Comparison of ENCODE assay signal across 10 cellular contexts in the genomic region with DNA sequence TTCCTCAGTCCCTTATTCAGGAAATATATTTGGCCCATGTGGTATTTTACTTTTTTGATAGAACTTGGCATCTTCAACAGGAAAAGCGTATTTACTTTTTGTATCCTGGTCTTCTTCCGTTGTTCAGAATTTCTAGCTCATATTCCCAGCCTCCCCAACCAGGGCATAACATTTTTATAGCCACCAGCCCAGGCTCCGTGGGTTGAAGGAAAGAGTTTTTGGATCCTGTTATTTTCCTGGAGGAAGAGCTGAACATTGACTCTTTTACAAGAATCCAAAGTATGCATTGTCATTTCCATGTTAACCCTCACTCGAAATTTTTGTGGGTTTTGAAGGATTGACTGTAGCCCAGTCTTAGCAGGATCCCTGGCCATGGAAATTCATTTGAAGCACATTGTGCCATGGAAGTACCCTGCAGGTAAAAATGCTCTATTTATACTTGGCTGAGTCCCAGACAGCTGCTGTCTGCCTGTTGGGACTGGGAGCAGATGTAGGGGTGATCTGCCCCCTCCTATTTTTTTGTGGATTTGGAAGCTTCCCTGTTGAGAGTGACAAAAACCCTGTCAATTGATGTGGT.
DNase-seq lines count a peak whose midpoint lies in the region; TF ChIP-seq lines count a peak whose summit lies in the region.
"Had no signal": no experiment of that assay in that cellular context is flagged by ENCODE, and none has a peak within 500 bp of the region (broad histone marks: within the 10 kb centered on the region; RNA-seq: fewer than 3 reads in every experiment).

No MANE protein-coding gene starts in this region.

- TF ChIP-seq POLR2A in spleen (IDR thresholded peaks at IDR 0.05) = no peak

- no TSS peak for BruUV-seq in mammary epithelial cell (replicated peaks; lab: Mats Ljungman, UMichigan)

- intact Hi-C loops in mammary epithelial cell (cut with micrococcal nuclease) = loop anchor here (5.0 kb wide), 1 partner anchor 62 kb away; no protein-coding TSS in a partner anchor
- intact Hi-C loops in spleen (cut with DNase I; ENCODE audit: low total_unique reads) = no loop called here

- no peak overlapping the region for H2BK12ac ChIP-seq in mesenchymal stem cell (ENCODE audit: low read length in 2 of 2)

- H3K14ac ChIP-seq in mesenchymal stem cell (ENCODE audit: low read length in 2 of 2) = no peak overlapping the region

- peak overlapping the region; percentile 59 for H3K4me2 ChIP-seq in mammary epithelial cell (ENCODE audit: insufficient read depth, low read depth, low read length)
- H3K4me2 ChIP-seq in mesenchymal stem cell (ENCODE audit: low read length, poor library complexity, severe bottlenecking) = peak overlapping the region; percentile 52

- H3K4me3 ChIP-seq in mammary epithelial cell (replicated peaks in 1 of 3; ENCODE audit: insufficient read depth in 1 of 3, low read depth in 2 of 3, low read length in 3 of 3) = no peak overlapping the region
- no peak overlapping the region for H3K4me3 ChIP-seq in mesenchymal stem cell (ENCODE audit: insufficient read depth in 1 of 2, low read depth in 1 of 2, low read length in 2 of 2)
- no peak overlapping the region for H3K4me3 ChIP-seq in spleen

- H2AFZ ChIP-seq in mammary epithelial cell (ENCODE audit: low read depth, low read length) (no peak overlapping the region), mesenchymal stem cell (ENCODE audit: low read depth, low read length) (no peak overlapping the region)

- H3K9ac ChIP-seq in mammary epithelial cell (ENCODE audit: insufficient read depth, low read length) = no peak overlapping the region
- H3K9ac ChIP-seq in mesenchymal stem cell (ENCODE audit: low read length) = peak overlapping the region; percentile 5

- H4K20me1 ChIP-seq in mammary epithelial cell (ENCODE audit: insufficient read depth, low read length) = no peaks in the 10 kb centered on the region

- peak overlapping the region in 1 of 2 experiments; percentile 33 for H3K18ac ChIP-seq in mesenchymal stem cell (ENCODE audit: low read depth in 1 of 2, low read length in 2 of 2)

- no peak for TF ChIP-seq CTCF in mammary epithelial cell (conservative IDR thresholded peaks at IDR 0.05 in 1 of 2, IDR thresholded peaks at IDR 0.05 in 1 of 2; ENCODE audit: extremely low read depth in 1 of 2, insufficient read depth in 1 of 2, low read depth in 1 of 2, low read length in 2 of 2)
- TF ChIP-seq CTCF in spleen (IDR thresholded peaks at IDR 0.05 in 8 of 11, conservative IDR thresholded peaks at IDR 0.05 in 3 of 11) = no peak

- H3K4me1 ChIP-seq in mammary epithelial cell (ENCODE audit: insufficient read depth, low read length) (peaks cover 61% of the 10 kb centered on the region), mesenchymal stem cell (ENCODE audit: control insufficient read depth, insufficient read depth, low read depth, low read length) (peaks cover 18% of the 10 kb centered on the region), spleen (peaks cover 14 to 92% (median 65%) of the 10 kb centered on the region in 6 donors)

- H3K4ac ChIP-seq in mesenchymal stem cell (ENCODE audit: low read depth in 1 of 2, low read length in 2 of 2) = peak overlapping the region in 1 of 2 experiments; percentile 76

- CTCF ChIA-PET in mammary epithelial cell (lab: Charles Lee; ENCODE audit: low non-redundant PET) = interaction anchor here (0.5 to 0.6 kb wide), 3 partner anchors 39 to 1399 kb away, joined by 3 to 6 read pairs (median 3); no protein-coding TSS in a partner anchor

- no peak overlapping the region for H2BK5ac ChIP-seq in mesenchymal stem cell (ENCODE audit: low read depth, low read length, poor library complexity, severe bottlenecking)

- peaks cover 8% of the 10 kb centered on the region for H3K79me1 ChIP-seq in mesenchymal stem cell (replicated peaks; ENCODE audit: low read length, poor library complexity, severe bottlenecking)

- WGBS in mammary epithelial cell (ENCODE audit: low coverage, missing lambda C conversion rate) = 23% methylated on average over 4 of the region's 4 CpGs
- WGBS in mesenchymal stem cell = 10% methylated on average over 1 of the region's 4 CpGs
- 29 to 38% (median 31%) methylated on average over 4 of the region's 4 CpGs for WGBS in spleen, 5 donors

- H4K91ac ChIP-seq in mesenchymal stem cell (ENCODE audit: low read length) = no peak overlapping the region

- DNase-seq in DMS79 (lab: John Stamatoyannopoulos, UW) (peak; percentile 12), NCI-H1417 treated with DMSO at 0.1 percent for 48 hours (lab: John Stamatoyannopoulos, UW) (peak; percentile 59), mammary epithelial cell (peak; percentile 71), mesenchymal stem cell (peak; percentile 65), spleen (no peak), pons (ENCODE audit: low spot score) (no peak), hippocampal formation (lab: John Stamatoyannopoulos, UW) (no peak), NCI-H1694 treated with DMSO at 0.1 percent for 48 hours (lab: John Stamatoyannopoulos, UW) (no peak)
- DNase-seq: activated naive CD4-positive, alpha-beta T cell treated with Interleukin-2 at 50 U/mL for 16 hours; stimulated activated CD4-positive, alpha-beta T cell treated with anti-CD3 and anti-CD28 coated beads, Interleukin-2, amount 100 ng/mL, for 48 hours had no signal

- H2BK15ac ChIP-seq in mesenchymal stem cell (ENCODE audit: low read depth, poor library complexity, severe bottlenecking) = no peak overlapping the region

- peak overlapping the region; percentile 73 for H2BK120ac ChIP-seq in mesenchymal stem cell (ENCODE audit: low read depth, low read length)

- H3K27ac ChIP-seq in mammary epithelial cell (ENCODE audit: insufficient read depth, low read depth, low read length) (peak overlapping the region; percentile 45), mesenchymal stem cell (ENCODE audit: low read length, poor library complexity, severe bottlenecking) (peak overlapping the region; percentile 92), spleen (peak overlapping the region in 3 of 8 donors; percentile 11 to 17 (median 14))

- H3K36me3 ChIP-seq in mammary epithelial cell (ENCODE audit: insufficient read depth, low read length) (no peaks in the 10 kb centered on the region), mesenchymal stem cell (ENCODE audit: control insufficient read depth in 1 of 2, insufficient read depth in 2 of 2, low read depth in 1 of 2, low read length in 2 of 2) (no peaks in the 10 kb centered on the region), spleen (no peaks in the 10 kb centered on the region)

- H3K9me3 ChIP-seq in mammary epithelial cell (replicated peaks; ENCODE audit: insufficient read depth, low read length) (no peaks in the 10 kb centered on the region), mesenchymal stem cell (ENCODE audit: control insufficient read depth, low read length) (no peaks in the 10 kb centered on the region), spleen (no peaks in the 10 kb centered on the region)

- dilution Hi-C loops in mammary epithelial cell (cut with HindIII; ENCODE audit: low sequenced_read_pairs) = no loop called here

- no peak overlapping the region for H4K8ac ChIP-seq in mesenchymal stem cell (ENCODE audit: low read length)

- H3K27me3 ChIP-seq in mammary epithelial cell (ENCODE audit: insufficient read depth, low read length) (no peaks in the 10 kb centered on the region), mesenchymal stem cell (ENCODE audit: control insufficient read depth in 1 of 2, insufficient read depth in 1 of 2, low read length in 2 of 2) (no peaks in the 10 kb centered on the region), spleen (replicated peaks in 1 of 7) (no peaks in the 10 kb centered on the region)

- in situ Hi-C loops in mammary epithelial cell (cut with MboI; ENCODE audit: low sequenced_read_pairs in 2 of 2) = loop anchor here in 1 of 2 donors (25.0 kb wide), 1 partner anchor 167 kb away; no protein-coding TSS in a partner anchor

- H3K23ac ChIP-seq in mesenchymal stem cell (ENCODE audit: low read length in 2 of 2) = no peak overlapping the region

- H3K79me2 ChIP-seq in mammary epithelial cell (ENCODE audit: insufficient read depth, low read length) = peaks cover 97% of the 10 kb centered on the region

- H2AK5ac ChIP-seq in mesenchymal stem cell (ENCODE audit: low read length, severe bottlenecking) = peak overlapping the region; percentile 92

Comparison
In these comparisons a context has a peak if more than half of its experiments do, and no peak if none do; other contexts are left out.
1. DNase-seq: peak in DMS79 (single experiment), NCI-H1417 treated with DMSO at 0.1 percent for 48 hours (single experiment), mammary epithelial cell (single experiment) and mesenchymal stem cell (single experiment); none in spleen (single experiment), pons (single experiment), hippocampal formation (0 of 2) and NCI-H1694 treated with DMSO at 0.1 percent for 48 hours (single experiment).